Comparison of ENCODE assay signal across 17 cellular contexts in genomic region chr15:51250217-51251011, GRCh38.
DNase-seq lines count a peak whose midpoint lies in the region; ATAC-seq, FAIRE-seq and TF ChIP-seq lines count a peak whose summit lies in the region.
"Had no signal": no experiment of that assay in that cellular context is flagged by ENCODE, and none has a peak within 500 bp of the region (broad histone marks: within the 10 kb centered on the region; RNA-seq: fewer than 3 reads in every experiment).

No MANE protein-coding gene starts in this region.

- no peak overlapping the region for H3K4ac ChIP-seq in IMR-90 (ENCODE audit: low read depth, low read length)

- no peak overlapping the region for H3K27ac ChIP-seq in IMR-90 (ENCODE audit: insufficient read depth, low read length)
- H3K27ac ChIP-seq in pancreas, result no peak overlapping the region

- H2AK5ac ChIP-seq in IMR-90 (ENCODE audit: low read depth, low read length), result no peak overlapping the region

- peak overlapping the region; percentile 62 for H2AK9ac ChIP-seq in IMR-90 (replicated peaks; ENCODE audit: low read depth, low read length, poor library complexity)

- no peak overlapping the region for H2BK120ac ChIP-seq in IMR-90 (ENCODE audit: low read depth, low read length)

- no peak overlapping the region for H3K9ac ChIP-seq in IMR-90 (ENCODE audit: low read depth, low read length)

- H2BK15ac ChIP-seq in IMR-90 (ENCODE audit: low read depth, low read length), result no peak overlapping the region

- H4K20me1 ChIP-seq in IMR-90 (ENCODE audit: insufficient read depth, low read length), result no peaks in the 10 kb centered on the region

- no peak for TF ChIP-seq POLR2A in IMR-90 (IDR thresholded peaks at IDR 0.05; ENCODE audit: low read depth, low read length)

- CTCF ChIA-PET in IMR-90 (lab: Yijun Ruan, JAX), result no interaction called here

- intact Hi-C loops in IMR-90 (cut with micrococcal nuclease) (no loop called here), pancreas (cut with DNase I) (no loop called here)

- in situ Hi-C loops in IMR-90 (cut with MboI; ENCODE audit: low sequenced_read_pairs), result no loop called here

- H3K36me3 ChIP-seq in IMR-90 (ENCODE audit: control insufficient read depth, insufficient read depth, low read length), result no peaks in the 10 kb centered on the region
- no peaks in the 10 kb centered on the region for H3K36me3 ChIP-seq in bronchial epithelial cell (ENCODE audit: control insufficient read depth, insufficient read depth, low read length)
- H3K36me3 ChIP-seq in pancreas, result no peaks in the 10 kb centered on the region
- H3K36me3 ChIP-seq: HAP-1 had no signal

- H3K9me1 ChIP-seq in IMR-90 (ENCODE audit: insufficient read depth, low read length), result no peaks in the 10 kb centered on the region

- no TSS peak for BruUV-seq in IMR-90 (replicated peaks; lab: Mats Ljungman, UMichigan)

- no peak overlapping the region for H3K18ac ChIP-seq in IMR-90 (ENCODE audit: low read depth, low read length)

- H3K4me2 ChIP-seq in IMR-90 (ENCODE audit: low read depth, low read length), result no peak overlapping the region

- H3K4me1 ChIP-seq in IMR-90 (ENCODE audit: control insufficient read depth, insufficient read depth, low read length), result no peaks in the 10 kb centered on the region
- H3K4me1 ChIP-seq in pancreas, result peaks cover 0 to 3% (median 0%) of the 10 kb centered on the region in 3 donors
- H3K4me1 ChIP-seq: HAP-1 had no signal

- no peak for ATAC-seq in IMR-90 (ENCODE audit: low read depth)
- peak; percentile 46 to 60 (median 58) for ATAC-seq in pancreas

- no peak for TF ChIP-seq RAD21 in IMR-90 (IDR thresholded peaks at IDR 0.05; ENCODE audit: low read length)

- H3K56ac ChIP-seq in IMR-90 (ENCODE audit: extremely low read depth, insufficient read depth, low read length), result no peak overlapping the region

- H3K4me3 ChIP-seq in IMR-90 (ENCODE audit: insufficient read depth, low read depth, low read length) (no peak overlapping the region), bronchial epithelial cell (ENCODE audit: low read depth, low read length) (no peak overlapping the region), pancreas (no peak overlapping the region)
- H3K4me3 ChIP-seq: HAP-1 had no signal

- no peak overlapping the region for H3K23ac ChIP-seq in IMR-90 (ENCODE audit: low read depth, low read length)

- no peaks in the 10 kb centered on the region for H3K79me1 ChIP-seq in IMR-90 (ENCODE audit: low read depth in 1 of 2, low read length in 2 of 2)

- FAIRE-seq in bronchial epithelial cell (lab: Jason Lieb, UNC), result peak; percentile 82
- FAIRE-seq in pancreas (lab: Jason Lieb, UNC), result no peak
- FAIRE-seq: GM12892, H54 had no signal

- TF ChIP-seq CTCF in IMR-90 (conservative IDR thresholded peaks at IDR 0.05; ENCODE audit: low read depth, low read length), result no peak
- TF ChIP-seq CTCF in bronchial epithelial cell (IDR thresholded peaks at IDR 0.05; ENCODE audit: insufficient read depth, low read length, severe bottlenecking), result no peak
- TF ChIP-seq CTCF in pancreas (IDR thresholded peaks at IDR 0.05), result no peak

- H4K91ac ChIP-seq in IMR-90 (ENCODE audit: insufficient read depth, low read depth, low read length), result no peak overlapping the region

- H3K9me3 ChIP-seq in IMR-90 (ENCODE audit: control insufficient read depth, insufficient read depth, low read length), result no peaks in the 10 kb centered on the region
- no peaks in the 10 kb centered on the region for H3K9me3 ChIP-seq in pancreas
- H3K9me3 ChIP-seq: HAP-1 had no signal

- H3K27me3 ChIP-seq in IMR-90 (ENCODE audit: control insufficient read depth, insufficient read depth, low read length) (peaks cover 44% of the 10 kb centered on the region), bronchial epithelial cell (ENCODE audit: control insufficient read depth, insufficient read depth, low read length) (no peaks in the 10 kb centered on the region), pancreas (no peaks in the 10 kb centered on the region)

- DNase-seq in IMR-90 (no peak), OCI-M1 (lab: John Stamatoyannopoulos, UW) (peak; percentile 33), bronchial epithelial cell (ENCODE audit: low read depth) (no peak), pancreas (no peak), GDM1 (lab: John Stamatoyannopoulos, UW) (no peak), NCI-H1105 treated with DMSO at 0.1 percent for 48 hours (lab: John Stamatoyannopoulos, UW) (no peak)
- DNase-seq: C1 segment of cervical spinal cord; Calu3; CD4-positive, alpha-beta memory T cell; COR-L47; DMS53; DMS79 treated with DMSO at 0.1 percent for 48 hours; GOT3; HFFc6 had no signal

- H3K14ac ChIP-seq in IMR-90 (replicated peaks; ENCODE audit: low read depth, low read length), result no peak overlapping the region

- 50% methylated on average over 1 of the region's 4 CpGs; no CpG with 5 or more reads in 1 of the 2 experiments for WGBS in IMR-90 (ENCODE audit: extremely low coverage in 2 of 2, insufficient read length in 1 of 2), 2 experiments
- WGBS in pancreas, 2 donors, result 45 to 47% methylated on average over 4 of the region's 4 CpGs

- dilution Hi-C loops in IMR-90 (cut with HindIII; ENCODE audit: low sequenced_read_pairs, unreplicated experiment), result no loop called here

- H2BK20ac ChIP-seq in IMR-90 (ENCODE audit: low read depth, low read length), result no peak overlapping the region

- no peak overlapping the region for H4K8ac ChIP-seq in IMR-90 (ENCODE audit: low read depth in 2 of 2, low read length in 2 of 2)

- H2BK5ac ChIP-seq in IMR-90 (ENCODE audit: low read depth, low read length, poor library complexity, severe bottlenecking), result no peak overlapping the region

- no peak overlapping the region for H2AFZ ChIP-seq in IMR-90 (replicated peaks; ENCODE audit: low read length, poor library complexity)

- POLR2A ChIA-PET in IMR-90 (lab: Charles Lee; ENCODE audit: unreplicated experiment), result no interaction called here

- no peak overlapping the region for H4K5ac ChIP-seq in IMR-90 (ENCODE audit: low read depth, low read length)

TF ChIP-seq in IMR-90, 13 proteins besides CTCF, POLR2A, EP300 and RAD21:
- no peak for TF ChIP-seq SMC3 (IDR thresholded peaks at IDR 0.05; ENCODE audit: low read depth, low read length)
- no peak for TF ChIP-seq BHLHE40 (IDR thresholded peaks at IDR 0.05; ENCODE audit: low read depth, low read length)
- no peak for TF ChIP-seq MAFK (IDR thresholded peaks at IDR 0.05; ENCODE audit: low read depth, low read length)
- TF ChIP-seq CHD1 (IDR thresholded peaks at IDR 0.05; ENCODE audit: low read depth, low read length), result no peak
- TF ChIP-seq FOS (IDR thresholded peaks at IDR 0.05; ENCODE audit: low read depth, low read length), result no peak
- no peak for TF ChIP-seq MAZ (IDR thresholded peaks at IDR 0.05; ENCODE audit: borderline replicate concordance, low read depth, low read length)
- no peak for TF ChIP-seq RFX5 (IDR thresholded peaks at IDR 0.05; ENCODE audit: low read depth, low read length)
- TF ChIP-seq NFE2L2 (IDR thresholded peaks at IDR 0.05; ENCODE audit: low read depth, low read length), result no peak
- TF ChIP-seq RCOR1 (IDR thresholded peaks at IDR 0.05; ENCODE audit: insufficient replicate concordance, low read length), result no peak
- no peak for TF ChIP-seq MXI1 (IDR thresholded peaks at IDR 0.05; ENCODE audit: borderline replicate concordance, low read depth, low read length)
- no peak for TF ChIP-seq CEBPB (IDR thresholded peaks at IDR 0.05; ENCODE audit: low read depth, low read length)
- no peak for TF ChIP-seq USF2 (IDR thresholded peaks at IDR 0.05; ENCODE audit: low read depth, low read length)
- TF ChIP-seq ELK1 (IDR thresholded peaks at IDR 0.05; ENCODE audit: borderline replicate concordance, low read depth, low read length), result no peak
